Comparison of ENCODE assay signal across 9 cellular contexts in the genomic region with DNA sequence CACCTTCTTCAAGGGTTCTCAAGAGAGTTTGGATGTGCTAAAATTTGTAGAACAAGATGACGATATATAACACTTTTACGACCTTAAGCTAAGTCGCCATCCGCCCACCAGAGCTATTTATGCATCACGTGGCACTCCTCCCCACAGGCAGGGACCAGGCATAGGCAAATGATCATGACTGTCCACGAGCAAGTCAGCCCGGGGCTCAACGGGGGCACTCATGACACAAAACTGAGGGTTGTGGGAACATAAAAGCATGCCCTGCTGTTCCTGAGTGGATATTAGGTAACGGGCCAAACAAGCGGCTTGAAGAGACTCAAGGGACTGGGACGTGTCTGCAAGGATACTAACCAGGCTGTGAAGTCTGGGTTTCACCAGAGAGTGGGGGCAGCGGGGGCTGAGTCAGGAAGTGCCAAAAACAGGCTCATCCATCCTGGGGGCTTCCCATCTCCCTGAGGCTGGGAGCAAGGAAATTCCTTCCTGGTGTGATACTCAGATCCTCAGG. TPM values are rescaled to one million over a fixed set of nuclear protein-coding genes. Genes with fewer than 3 reads are reported as not detected.
DNase-seq lines count a peak whose midpoint lies in the region; ATAC-seq and TF ChIP-seq lines count a peak whose summit lies in the region.
"Had no signal": no experiment of that assay in that cellular context is flagged by ENCODE, and none has a peak within 500 bp of the region (broad histone marks: within the 10 kb centered on the region; RNA-seq: fewer than 3 reads in every experiment).

No MANE protein-coding gene starts in this region.

- H3K36me3 ChIP-seq in sigmoid colon (no peaks in the 10 kb centered on the region), HAP-1 (replicated peaks) (no peaks in the 10 kb centered on the region)

- 15 to 48% methylated on average over 12 of the region's 12 CpGs for WGBS in sigmoid colon, 2 donors

- TF ChIP-seq CTCF in sigmoid colon (IDR thresholded peaks at IDR 0.05), result no peak

- H3K4me3 ChIP-seq in sigmoid colon, result peak overlapping the region; percentile 9 to 26 (median 22)
- no peak overlapping the region for H3K4me3 ChIP-seq in HAP-1

- TF ChIP-seq EP300 in sigmoid colon (IDR thresholded peaks at IDR 0.05), result peak in 2 of 4 donors; percentile 1 to 28

- peak overlapping the region; percentile 19 to 49 for H3K27ac Mint-ChIP-seq in T-cell

- peak overlapping the region; percentile 78 to 91 (median 85) for H3K27ac ChIP-seq in sigmoid colon

- no peak overlapping the region for H3K4me3 Mint-ChIP-seq in T-cell

- CTCF ChIA-PET in T-cell (lab: Charles Lee), result no interaction called here

- POLR2A ChIA-PET in T-cell (lab: Charles Lee), result interaction anchor here in 1 of 2 donors (0.6 kb wide), 1 partner anchor 668 kb away, joined by 5 read pairs; no protein-coding TSS in a partner anchor

- intact Hi-C loops in left ventricle myocardium superior (cut with micrococcal nuclease), result no loop called here
- intact Hi-C loops in sigmoid colon (cut with DNase I), result loop anchor here (1.0 kb wide), 1 partner anchor 24 kb away; no protein-coding TSS in a partner anchor

- H3K27me3 ChIP-seq in sigmoid colon (no peaks in the 10 kb centered on the region), HAP-1 (ENCODE audit: low read depth) (0 out of 2 replicates have a peak, but pooled peaks cover 2% of the 10 kb centered on the region)

- H3K4me1 Mint-ChIP-seq in T-cell, result peaks cover 27 to 36% (median 31%) of the 10 kb centered on the region in 3 donors

- no peak for TF ChIP-seq POLR2A in sigmoid colon (IDR thresholded peaks at IDR 0.05)

- in situ Hi-C loops in HAP-1 (cut with MboI; ENCODE audit: low sequenced_read_pairs), result no loop called here
- in situ Hi-C loops in KBM-7 (cut with MboI; ENCODE audit: low pct_unique_long_range_greater_than_20kb, low sequenced_read_pairs), result no loop called here

- ATAC-seq in T-cell (replicated peaks in 1 of 4) (no peak), left ventricle myocardium superior (peak; percentile 28)

- no peaks in the 10 kb centered on the region for H3K9me3 Mint-ChIP-seq in T-cell

- H3K27me3 Mint-ChIP-seq in T-cell, result no peaks in the 10 kb centered on the region

- H3K4me1 ChIP-seq in sigmoid colon, result peaks cover 0 to 59% (median 36%) of the 10 kb centered on the region in 4 donors
- no peaks in the 10 kb centered on the region for H3K4me1 ChIP-seq in HAP-1

- DNase-seq in DMS53 treated with DMSO at 0.1 percent for 48 hours (lab: John Stamatoyannopoulos, UW; ENCODE audit: unreplicated experiment), result peak; percentile 22
- DNase-seq in T-cell, result no peak
- DNase-seq in left ventricle myocardium superior, result no peak
- DNase-seq in sigmoid colon, result peak; percentile 87
- no peak for DNase-seq in HAP-1 (ENCODE audit: low spot score in 2 of 2)
- DNase-seq in KBM-7, result no peak
- no peak for DNase-seq in NCI-H82 (lab: John Stamatoyannopoulos, UW)
- DNase-seq in activated gamma-delta T cell treated with Interleukin-2 at 50 U/mL for 16 hours, result no peak
- DNase-seq: Calu3 had no signal

- H3K36me3 Mint-ChIP-seq in T-cell, result no peaks in the 10 kb centered on the region

- no peaks in the 10 kb centered on the region for H3K9me3 ChIP-seq in sigmoid colon
- no peaks in the 10 kb centered on the region for H3K9me3 ChIP-seq in HAP-1

RNA-seq across cellular contexts. Expression of a gene that starts 58.1 kb away (rescaled TPM):
- total RNA-seq in T-cell, result 1 to 10 TPM in 4 of 5 donors, under 1 TPM in 1; 0.86 to 1.7 (median 1.2) TPM
- not detected for total RNA-seq in left ventricle myocardium superior
- total RNA-seq in sigmoid colon, result 1 to 10 TPM in 3 of 4 donors, under 1 TPM in 1; 0.36 to 2.5 (median 1.9) TPM
- polyA plus RNA-seq in sigmoid colon, result 1 to 10 TPM in 1 of 3 donors, under 1 TPM in 1, not detected in 1; 0.51 to 1.2 TPM
- total RNA-seq: Calu3 had no signal

RNA-seq across cellular contexts. Expression of a gene that starts 58.4 kb away (rescaled TPM):
- total RNA-seq in T-cell (10 to 100 TPM; 36.3 to 89.0 (median 72.3) TPM), left ventricle myocardium superior (17.0 TPM), sigmoid colon (10 to 100 TPM; 57.1 to 90.1 (median 68.9) TPM)
- polyA plus RNA-seq in sigmoid colon, result 10 to 100 TPM in 1 of 3 donors, 1 to 10 TPM in 2; 3.6 to 21.3 (median 7.9) TPM

Comparison
In these comparisons a context has a peak if more than half of its experiments do, and no peak if none do; other contexts are left out.
1. DNase-seq: peak in DMS53 treated with DMSO at 0.1 percent for 48 hours (single experiment) and sigmoid colon (single experiment); none in T-cell (0 of 34), left ventricle myocardium superior (single experiment), HAP-1 (0 of 2), KBM-7 (single experiment), NCI-H82 (single experiment) and activated gamma-delta T cell treated with Interleukin-2 at 50 U/mL for 16 hours (single experiment).